ENCODE assay signal across 8 cellular contexts in the genomic region with DNA sequence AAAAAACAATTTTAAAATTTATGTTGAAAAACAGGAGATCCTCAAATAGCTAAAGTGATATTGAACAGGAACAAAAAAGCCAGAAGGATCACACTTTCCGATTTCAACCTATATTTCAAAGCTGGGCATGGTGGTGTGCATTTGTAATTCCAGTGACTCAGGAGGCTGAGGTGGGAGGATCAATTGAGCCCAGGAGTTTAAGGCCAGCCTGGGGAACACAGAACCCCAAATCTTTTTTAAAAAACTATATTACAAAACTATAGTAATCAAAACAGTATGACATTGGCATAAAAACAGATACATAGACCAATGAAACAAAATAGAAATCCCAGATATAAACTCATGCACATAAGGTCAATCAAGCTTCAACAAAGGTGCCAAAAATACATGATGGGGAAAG.
"Had no signal": no experiment of that assay in that cellular context is flagged by ENCODE, and none has a peak within 500 bp of the region (broad histone marks: within the 10 kb centered on the region; RNA-seq: fewer than 3 reads in every experiment).

No MANE protein-coding gene starts in this region.

- H3K27ac ChIP-seq: HL-60, KMS-11 had no signal

- H3K4me3 Mint-ChIP-seq: IgD-negative memory B cell had no signal

- H3K36me3 Mint-ChIP-seq: IgD-negative memory B cell had no signal

- H3K4me2 ChIP-seq: KMS-11 had no signal

- FAIRE-seq: HepG2, HTR-8/SVneo had no signal

- H3K27me3 Mint-ChIP-seq: IgD-negative memory B cell had no signal

- ATAC-seq: HepG2 had no signal

- H3K27ac Mint-ChIP-seq: IgD-negative memory B cell had no signal

- DNase-seq: IMR-90, KBM-7, KG1 had no signal

- H3K9ac ChIP-seq: KMS-11 had no signal

- H3K4me1 Mint-ChIP-seq: IgD-negative memory B cell had no signal
